ENCODE assay signal across 8 cellular contexts in the genomic region with DNA sequence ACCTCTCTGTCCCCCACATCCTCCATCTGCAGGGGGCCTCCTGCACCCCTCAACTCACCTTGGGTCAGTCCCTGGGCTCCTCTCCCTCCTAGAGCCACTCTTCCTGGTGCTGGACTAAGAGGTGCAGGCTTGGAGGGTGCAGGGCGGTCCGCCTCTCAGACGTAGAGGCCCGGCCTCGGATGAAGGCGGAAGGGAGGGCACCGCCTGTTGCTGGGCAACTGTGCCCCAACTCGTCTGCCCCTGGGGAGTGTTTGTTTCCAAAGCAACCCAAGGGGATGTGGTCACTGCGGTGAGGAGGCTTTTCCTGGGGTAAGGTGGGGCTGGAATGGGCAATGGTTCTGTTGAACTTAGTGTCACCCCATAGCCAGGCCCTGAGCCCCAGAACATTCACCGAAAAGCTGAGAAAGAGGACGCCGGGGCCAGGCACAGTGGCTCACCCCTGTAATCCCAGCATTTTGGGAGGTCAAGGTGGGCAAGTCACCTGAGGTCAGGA. TPM values are rescaled to one million over a fixed set of nuclear protein-coding genes. Genes with fewer than 3 reads are reported as not detected.
DNase-seq lines count a peak whose midpoint lies in the region; ATAC-seq and TF ChIP-seq lines count a peak whose summit lies in the region.

A gene with protein sequence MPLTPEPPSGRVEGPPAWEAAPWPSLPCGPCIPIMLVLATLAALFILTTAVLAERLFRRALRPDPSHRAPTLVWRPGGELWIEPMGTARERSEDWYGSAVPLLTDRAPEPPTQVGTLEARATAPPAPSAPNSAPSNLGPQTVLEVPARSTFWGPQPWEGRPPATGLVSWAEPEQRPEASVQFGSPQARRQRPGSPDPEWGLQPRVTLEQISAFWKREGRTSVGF (minus strand): TSS at position 138 of the 493 bp plus-strand sequence. CDS start 1,039 bp downstream, outside the sequence.

- H3K9me3 ChIP-seq in Caco-2 = no peaks in the 10 kb centered on the region; the same call in 1 of the 2 replicates

- H3K9me3 Mint-ChIP-seq in Caco-2 (ENCODE audit: unreplicated experiment) = no peaks in the 10 kb centered on the region
- no peaks in the 10 kb centered on the region for H3K9me3 Mint-ChIP-seq in HFFc6

- no TSS peak for BruUV-seq in Caco-2 (replicated peaks; lab: Mats Ljungman, UMichigan)

- no peaks in the 10 kb centered on the region for H3K36me3 Mint-ChIP-seq in Caco-2 (ENCODE audit: insufficient read depth, unreplicated experiment)
- no peaks in the 10 kb centered on the region for H3K36me3 Mint-ChIP-seq in HFFc6 (ENCODE audit: low read depth)

- CTCF ChIA-PET in Caco-2 (lab: Charles Lee) = no interaction called here

- intact Hi-C loops in Caco-2 (cut with micrococcal nuclease; ENCODE audit: unreplicated experiment) = no loop called here

- POLR2A ChIA-PET in Caco-2 (lab: Charles Lee) = no interaction called here

- TF ChIP-seq CTCF in Caco-2 (IDR thresholded peaks at IDR 0.05; ENCODE audit: insufficient read depth in 1 of 2, low read depth in 1 of 2, low read length in 1 of 2, severe bottlenecking in 1 of 2, unreplicated experiment in 1 of 2) = no peak
- TF ChIP-seq CTCF in HFFc6 (IDR thresholded peaks at IDR 0.05) = no peak

- H3K4me1 ChIP-seq in Caco-2 = peaks cover 14% of the 10 kb centered on the region

- H3K27me3 ChIP-seq in Caco-2 (replicated peaks; ENCODE audit: control insufficient read depth, insufficient read depth, low read length) = no peaks in the 10 kb centered on the region

- H3K36me3 ChIP-seq in Caco-2 (ENCODE audit: control insufficient read depth, insufficient read depth, low read length) = no peaks in the 10 kb centered on the region; the same call in 1 of the 2 replicates

- no peaks in the 10 kb centered on the region for H3K27me3 Mint-ChIP-seq in Caco-2 (ENCODE audit: insufficient read depth, unreplicated experiment)
- H3K27me3 Mint-ChIP-seq in HFFc6 (ENCODE audit: insufficient read depth) = peaks cover 20% of the 10 kb centered on the region

- H3K27ac Mint-ChIP-seq in Caco-2 (ENCODE audit: unreplicated experiment) (peak within 1 kb of the TSS; percentile 40), HFFc6 (no peak within 1 kb of the TSS)

- DNase-seq in Caco-2 = no peak
- peak; percentile 97 to 98 for DNase-seq in NOMO-1 (lab: John Stamatoyannopoulos, UW; ENCODE audit: unreplicated experiment in 2 of 2)
- peak; percentile 78 for DNase-seq in activated T-cell treated with anti-CD3 and anti-CD28 coated beads for 24 hours (ENCODE audit: low read depth)
- peak in 32 of 51 donors; percentile 1 to 48 (median 19) for DNase-seq in hypothalamus (lab: John Stamatoyannopoulos, UW)
- DNase-seq in stimulated activated CD8-positive, alpha-beta memory T cell treated with anti-CD3 and anti-CD28 coated beads, Interleukin-15, amount 100 ng/mL, for 4 hours (ENCODE audit: low read depth in 2 of 2) = peak; percentile 71 to 80
- no peak for DNase-seq in HFFc6
- DNase-seq in iPS-NIHi7 (ENCODE audit: extremely low spot score) = no peak

- no peak within 1 kb of the TSS for H3K4me3 ChIP-seq in Caco-2 (ENCODE audit: low read depth, low read length)

- H3K4me3 Mint-ChIP-seq in Caco-2 (ENCODE audit: unreplicated experiment) (no peak within 1 kb of the TSS), HFFc6 (no peak within 1 kb of the TSS)

- ATAC-seq in GM21717 (IDR thresholded peaks at IDR 0.05; ENCODE audit: unreplicated experiment) = peak; percentile 69

- H3K4me1 Mint-ChIP-seq in Caco-2 (ENCODE audit: low read depth, unreplicated experiment) (peaks cover under 1% of the 10 kb centered on the region), HFFc6 (ENCODE audit: low read depth) (no peaks in the 10 kb centered on the region)

RNA-seq across cellular contexts. Expression of the gene that starts here (rescaled TPM):
- total RNA-seq in Caco-2 (2022) = not detected in 2 replicates
- not detected for total RNA-seq in HFFc6 (2021; fragmentation: NEBNext Ultra II Directional; extraction: Animal tissue kit (Norgen Biotek cat#: 25700))

Comparison
In these comparisons a context has a peak if more than half of its experiments do, and no peak if none do; other contexts are left out.
1. DNase-seq: peak in NOMO-1 (2 of 2), activated T-cell treated with anti-CD3 and anti-CD28 coated beads for 24 hours (single experiment), hypothalamus (32 of 51) and stimulated activated CD8-positive, alpha-beta memory T cell treated with anti-CD3 and anti-CD28 coated beads, Interleukin-15, amount 100 ng/mL, for 4 hours (2 of 2); none in Caco-2 (0 of 2), HFFc6 (single experiment) and iPS-NIHi7 (single experiment).